In the genomic region with DNA sequence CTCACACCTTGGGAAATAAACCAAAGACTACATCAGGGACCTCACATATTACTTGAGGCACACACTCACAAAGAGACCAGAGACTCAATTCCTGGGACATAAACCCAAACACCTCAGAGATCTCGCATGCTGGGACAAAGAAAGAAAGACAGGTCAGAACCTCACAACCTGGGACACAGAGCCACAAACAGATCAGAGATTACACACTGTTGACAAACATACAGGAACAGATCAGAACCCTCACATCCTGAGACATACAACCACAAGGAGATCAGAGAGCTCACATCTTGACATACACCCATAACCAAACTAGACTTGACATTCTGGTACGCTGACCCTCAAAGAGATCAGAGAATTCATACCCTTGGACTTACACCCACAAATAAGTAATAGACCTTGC, we compare ENCODE assay signal across 25 cellular contexts. TPM values are rescaled to one million over a fixed set of nuclear protein-coding genes. Genes with fewer than 3 reads are reported as not detected.
DNase-seq lines count a peak whose midpoint lies in the region; ATAC-seq, FAIRE-seq and TF ChIP-seq lines count a peak whose summit lies in the region.
"Had no signal": no experiment of that assay in that cellular context is flagged by ENCODE, and none has a peak within 500 bp of the region (broad histone marks: within the 10 kb centered on the region; RNA-seq: fewer than 3 reads in every experiment).

No MANE protein-coding gene starts in this region.

- peak overlapping the region; percentile 91 for H3K4me2 ChIP-seq in HepG2 (ENCODE audit: low read depth, low read length)

- peaks cover 67% of the 10 kb centered on the region for H3K4me1 Mint-ChIP-seq in activated T-cell treated with anti-CD3 and anti-CD28 coated beads, Interleukin-2, amount 50 U/mL, for 72 hours (ENCODE audit: low read depth)
- peaks cover 73% of the 10 kb centered on the region for H3K4me1 Mint-ChIP-seq in activated T-helper 17 cell treated with anti-CD3 and anti-CD28 coated beads, Interleukin-2, amount 50 U/mL, for 72 hours

- in situ Hi-C loops in HepG2 (cut with HindIII; ENCODE audit: extremely low pct_ligation_motif_present, low pct_unique_long_range_greater_than_20kb) = no loop called here

- CTCF ChIA-PET in HepG2 (lab: Yijun Ruan, JAX; ENCODE audit: low intra/inter-chr PET ratio, low total read pairs) = no interaction called here

- H3K27me3 Mint-ChIP-seq in activated T-cell treated with anti-CD3 and anti-CD28 coated beads, Interleukin-2, amount 50 U/mL, for 72 hours (ENCODE audit: low read depth) = peaks cover 38% of the 10 kb centered on the region
- H3K27me3 Mint-ChIP-seq in activated T-helper 17 cell treated with anti-CD3 and anti-CD28 coated beads, Interleukin-2, amount 50 U/mL, for 72 hours = no peaks in the 10 kb centered on the region

- no peak for DNase-seq in activated T-cell treated with anti-CD3 and anti-CD28 coated beads, Interleukin-2, amount 50 U/mL, for 72 hours
- no peak for DNase-seq in activated T-cell treated with anti-CD3 and anti-CD28 coated beads, Interleukin-2, amount 50 U/mL, for 48 hours
- DNase-seq in HepG2 (ENCODE audit: low spot score) (no peak), NCI-H2107 treated with DMSO at 0.1 percent for 48 hours (lab: John Stamatoyannopoulos, UW; ENCODE audit: unreplicated experiment) (no peak), suprapubic skin (ENCODE audit: low spot score in 2 of 2) (no peak), GM03348 (ENCODE audit: low spot score) (no peak)
- DNase-seq: adrenal gland; C1 segment of cervical spinal cord; GDM1; left ventricle myocardium superior; NCI-H1105 treated with DMSO at 0.1 percent for 48 hours; NCI-H2081 treated with DMSO at 0.1 percent for 48 hours; NCI-H524 treated with DMSO at 0.1 percent for 48 hours; nucleus accumbens; retina; stimulated activated CD4-positive, alpha-beta T cell treated with anti-CD3 and anti-CD28 coated beads, Interleukin-12 subunit alpha, Interleukin-12 subunit beta, amount 100 ng/mL, for 4 hours; substantia nigra; T-helper 9 cell had no signal

- no peak overlapping the region for H2AFZ ChIP-seq in HepG2 (ENCODE audit: low read length)
- H2AFZ ChIP-seq: GM23248 had no signal

- H4K20me1 ChIP-seq in HepG2 (ENCODE audit: insufficient read depth, low read length) = no peaks in the 10 kb centered on the region

- H3K27me3 ChIP-seq in HepG2 (ENCODE audit: control insufficient read depth in 1 of 2, insufficient read depth in 2 of 2, low read length in 2 of 2) (no peaks in the 10 kb centered on the region; a peak in 1 of 5 replicates), thymus (ENCODE audit: control insufficient read depth, insufficient read depth) (no peaks in the 10 kb centered on the region), suprapubic skin (no peaks in the 10 kb centered on the region)

- H3K9ac ChIP-seq in HepG2 (ENCODE audit: insufficient read depth, low read depth, low read length) = peak overlapping the region; percentile 91

- 57% methylated on average over 1 of the region's 2 CpGs for WGBS in HepG2 (ENCODE audit: low lambda C conversion rate)
- 80% methylated on average over 2 of the region's 2 CpGs for WGBS in thymus
- 76% methylated on average over 2 of the region's 2 CpGs for WGBS in suprapubic skin

- H3K4me3 ChIP-seq in HepG2 (replicated peaks in 1 of 3; ENCODE audit: insufficient read depth in 1 of 3, low read depth in 2 of 3, low read length in 3 of 3) (no peak overlapping the region), thymus (ENCODE audit: low read length) (no peak overlapping the region), suprapubic skin (no peak overlapping the region)
- H3K4me3 ChIP-seq: adrenal gland, GM23248, SK-N-MC had no signal

- POLR2A ChIA-PET in HepG2 (lab: Yijun Ruan, JAX) = interaction anchor here (1.1 to 4.5 kb wide), 8 partner anchors 10 to 184 kb away, joined by 3 to 45 read pairs (median 12); a partner anchor contains a TSS

- H3K9me3 Mint-ChIP-seq in activated T-cell treated with anti-CD3 and anti-CD28 coated beads, Interleukin-2, amount 50 U/mL, for 72 hours = peaks cover 0 to 3% of the 10 kb centered on the region in 2 donors
- H3K9me3 Mint-ChIP-seq in activated T-helper 17 cell treated with anti-CD3 and anti-CD28 coated beads, Interleukin-2, amount 50 U/mL, for 72 hours = no peaks in the 10 kb centered on the region

- H3K9me3 ChIP-seq in HepG2 (ENCODE audit: low read length) (no peaks in the 10 kb centered on the region), thymus (ENCODE audit: control insufficient read depth) (no peaks in the 10 kb centered on the region), suprapubic skin (no peaks in the 10 kb centered on the region)
- H3K9me3 ChIP-seq: adrenal gland had no signal

- H3K79me2 ChIP-seq in HepG2 (ENCODE audit: insufficient read depth, low read length) = peaks cover 8% of the 10 kb centered on the region

- no peak for TF ChIP-seq RAD21 in HepG2 (CRISPR knock-in tag; IDR thresholded peaks at IDR 0.05)

- H3K27ac ChIP-seq in HepG2 (ENCODE audit: extremely low read length, insufficient read depth, low read length) = peak overlapping the region; percentile 100
- peak overlapping the region; percentile 52 for H3K27ac ChIP-seq in thymus (ENCODE audit: low read depth)
- no peak overlapping the region for H3K27ac ChIP-seq in suprapubic skin
- H3K27ac ChIP-seq: adrenal gland, SK-N-MC had no signal

- H3K4me1 ChIP-seq in HepG2 (ENCODE audit: insufficient read depth, low read length) (peaks cover 76% of the 10 kb centered on the region), thymus (ENCODE audit: control insufficient read depth, insufficient read depth, low read length) (peaks cover 5% of the 10 kb centered on the region), suprapubic skin (no peaks in the 10 kb centered on the region)
- H3K4me1 ChIP-seq: adrenal gland had no signal

- peaks cover 0 to 2% of the 10 kb centered on the region in 2 donors for H3K36me3 Mint-ChIP-seq in activated T-cell treated with anti-CD3 and anti-CD28 coated beads, Interleukin-2, amount 50 U/mL, for 72 hours (ENCODE audit: insufficient read depth in 2 of 2)
- H3K36me3 Mint-ChIP-seq in activated T-helper 17 cell treated with anti-CD3 and anti-CD28 coated beads, Interleukin-2, amount 50 U/mL, for 72 hours (ENCODE audit: low read depth) = peaks cover 13% of the 10 kb centered on the region

- TF ChIP-seq EP300 in HepG2 (IDR thresholded peaks at IDR 0.05; ENCODE audit: low read depth in 2 of 2, low read length in 2 of 2) (no peak), HepG2 (CRISPR knock-in tag; IDR thresholded peaks at IDR 0.05; ENCODE audit: borderline replicate concordance) (no peak), suprapubic skin (IDR thresholded peaks at IDR 0.05) (no peak)

- no peak for TF ChIP-seq POLR2A in HepG2 (IDR thresholded peaks at IDR 0.05; ENCODE audit: insufficient read depth in 1 of 2, low read depth in 2 of 2, low read length in 2 of 2)
- no peak for TF ChIP-seq POLR2A in suprapubic skin (IDR thresholded peaks at IDR 0.05)

- H3K27ac Mint-ChIP-seq in activated T-cell treated with anti-CD3 and anti-CD28 coated beads, Interleukin-2, amount 50 U/mL, for 72 hours = peak overlapping the region; percentile 85
- peak overlapping the region; percentile 91 for H3K27ac Mint-ChIP-seq in activated T-helper 17 cell treated with anti-CD3 and anti-CD28 coated beads, Interleukin-2, amount 50 U/mL, for 72 hours

- intact Hi-C loops in HepG2 (cut with micrococcal nuclease; ENCODE audit: unreplicated experiment) = loop anchor here (1.0 kb wide), 1 partner anchor 23 kb away; no protein-coding TSS in a partner anchor

- no peak for FAIRE-seq in HepG2 (lab: Jason Lieb, UNC)
- FAIRE-seq: bronchial epithelial cell had no signal

- BruUV-seq in HepG2 (replicated peaks; lab: Mats Ljungman, UMichigan) = no TSS peak

- no peaks in the 10 kb centered on the region for H3K36me3 ChIP-seq in HepG2 (replicated peaks in 1 of 2; ENCODE audit: control insufficient read depth in 1 of 2, insufficient read depth in 2 of 2, low read length in 2 of 2)
- H3K36me3 ChIP-seq in thymus (ENCODE audit: control insufficient read depth, insufficient read depth) = no peaks in the 10 kb centered on the region
- H3K36me3 ChIP-seq in suprapubic skin = no peaks in the 10 kb centered on the region
- H3K36me3 ChIP-seq: adrenal gland had no signal

- peak overlapping the region; percentile 63 to 78 for H3K4me3 Mint-ChIP-seq in activated T-cell treated with anti-CD3 and anti-CD28 coated beads, Interleukin-2, amount 50 U/mL, for 72 hours
- H3K4me3 Mint-ChIP-seq in activated T-helper 17 cell treated with anti-CD3 and anti-CD28 coated beads, Interleukin-2, amount 50 U/mL, for 72 hours = peak overlapping the region; percentile 76

- TF ChIP-seq CTCF in HepG2 (CRISPR knock-in tag; IDR thresholded peaks at IDR 0.05) = no peak
- no peak for TF ChIP-seq CTCF in suprapubic skin (IDR thresholded peaks at IDR 0.05)

- peak; percentile 54 to 67 for ATAC-seq in activated T-cell treated with anti-CD3 and anti-CD28 coated beads, Interleukin-2, amount 50 U/mL, for 72 hours (replicated peaks in 1 of 2)
- ATAC-seq in activated T-helper 17 cell treated with anti-CD3 and anti-CD28 coated beads, Interleukin-2, amount 50 U/mL, for 72 hours (replicated peaks) = peak; percentile 54
- ATAC-seq in HepG2 = no peak
- ATAC-seq: left ventricle myocardium superior had no signal

RNA-seq across cellular contexts. Expression of a gene that starts 17.3 kb away (rescaled TPM):
- total RNA-seq in activated T-cell treated with anti-CD3 and anti-CD28 coated beads, Interleukin-2, amount 50 U/mL, for 72 hours = 10 to 100 TPM; 29.4 to 34.8 TPM
- total RNA-seq in activated T-helper 17 cell treated with anti-CD3 and anti-CD28 coated beads, Interleukin-2, amount 50 U/mL, for 72 hours = 10 to 100 TPM; 24.2 to 30.5 TPM
- 9.9 and 10.1 TPM in 2 replicates for total RNA-seq in HepG2 (2016; rRNA removed; fragmentation: Illumina TruSeq; extraction: Trizol)
- 1.2 and 1.6 TPM in 2 replicates for total RNA-seq in HepG2 (2016; cell fraction: cytosol; rRNA removed; fragmentation: Illumina TruSeq; extraction: Trizol; ENCODE audit: low read depth)
- 9.2 and 10.1 TPM in 2 replicates for total RNA-seq in HepG2 (2016; cell fraction: insoluble cytoplasmic fraction; rRNA removed; fragmentation: Illumina TruSeq; extraction: Trizol)
- total RNA-seq in HepG2 (2016; cell fraction: membrane; rRNA removed; fragmentation: Illumina TruSeq; extraction: Trizol) = 5.1 and 5.5 TPM in 2 replicates
- total RNA-seq in HepG2 (2016; cell fraction: nucleus; rRNA removed; fragmentation: Illumina TruSeq; extraction: Trizol) = 7.0 and 7.4 TPM in 2 replicates
- 3.2 and 5.2 TPM in 2 replicates for polyA plus RNA-seq in HepG2 (2011; rRNA removed)
- polyA plus RNA-seq in HepG2 (2011; cell fraction: cytosol; rRNA removed) = 2.8 and 5.0 TPM in 2 replicates
- polyA plus RNA-seq in HepG2 (2011; cell fraction: nucleus; rRNA removed) = 5.5 and 9.7 TPM in 2 replicates
- polyA plus RNA-seq in HepG2 (2012) = 2.7 and 4.7 TPM in 2 replicates
- 1.3 and 1.5 TPM in 2 replicates for polyA plus RNA-seq in HepG2 (2016; cell fraction: cytosol; fragmentation: Illumina TruSeq; extraction: Trizol; ENCODE audit: low read depth)
- 8.6 and 12.5 TPM in 2 replicates for polyA plus RNA-seq in HepG2 (2016; cell fraction: insoluble cytoplasmic fraction; fragmentation: Illumina TruSeq; extraction: Trizol; ENCODE audit: low read depth)
- 3.6 and 3.7 TPM in 2 replicates for polyA plus RNA-seq in HepG2 (2016; cell fraction: membrane; fragmentation: Illumina TruSeq; extraction: Trizol; ENCODE audit: low read depth)
- polyA plus RNA-seq in HepG2 (2016; cell fraction: nucleus; fragmentation: Illumina TruSeq; extraction: Trizol; ENCODE audit: insufficient read depth, low read depth) = 13.6 and 14.6 TPM in 2 replicates
- 9.3 and 68.5 TPM in 2 replicates for polyA minus RNA-seq in HepG2 (2011; rRNA and poly(A)+ RNA removed; ENCODE audit: low replicate concordance)
- 3.1 and 5.0 TPM in 2 replicates for polyA minus RNA-seq in HepG2 (2011; cell fraction: cytosol; rRNA and poly(A)+ RNA removed)
- 3.9 and 4.2 TPM in 2 replicates for polyA minus RNA-seq in HepG2 (2011; cell fraction: nucleus; rRNA and poly(A)+ RNA removed)
- polyA plus RNA-seq in thymus = 5.0 TPM
- total RNA-seq in suprapubic skin = 10 to 100 TPM in 1 of 4 donors, 1 to 10 TPM in 3; 5.9 to 15.1 (median 8.7) TPM

RNA-seq across cellular contexts. Expression of a gene that starts 30.2 kb away (rescaled TPM):
- 10 to 100 TPM; 81.4 to 83.9 TPM for total RNA-seq in activated T-cell treated with anti-CD3 and anti-CD28 coated beads, Interleukin-2, amount 50 U/mL, for 72 hours
- 100 to 1,000 TPM in 1 of 2 donors, 10 to 100 TPM in 1; 96.8 to 102 TPM for total RNA-seq in activated T-helper 17 cell treated with anti-CD3 and anti-CD28 coated beads, Interleukin-2, amount 50 U/mL, for 72 hours
- total RNA-seq in HepG2 (2016; rRNA removed; fragmentation: Illumina TruSeq; extraction: Trizol) = not detected in 2 replicates
- total RNA-seq in HepG2 (2016; cell fraction: cytosol; rRNA removed; fragmentation: Illumina TruSeq; extraction: Trizol; ENCODE audit: low read depth) = not detected in 2 replicates
- not detected in 2 replicates for total RNA-seq in HepG2 (2016; cell fraction: insoluble cytoplasmic fraction; rRNA removed; fragmentation: Illumina TruSeq; extraction: Trizol)
- total RNA-seq in HepG2 (2016; cell fraction: membrane; rRNA removed; fragmentation: Illumina TruSeq; extraction: Trizol) = not detected in 2 replicates
- total RNA-seq in HepG2 (2016; cell fraction: nucleus; rRNA removed; fragmentation: Illumina TruSeq; extraction: Trizol) = not detected in 2 replicates
- polyA plus RNA-seq in HepG2 (2011; rRNA removed) = 0.11 and 0.18 TPM in 2 replicates
- 0.03 TPM in 1 of 2 replicates, not detected in the other for polyA plus RNA-seq in HepG2 (2011; cell fraction: cytosol; rRNA removed)
- 0.21 and 0.54 TPM in 2 replicates for polyA plus RNA-seq in HepG2 (2011; cell fraction: nucleus; rRNA removed)
- polyA plus RNA-seq in HepG2 (2012) = 0.21 TPM in 2 replicates
- not detected in 2 replicates for polyA plus RNA-seq in HepG2 (2016; cell fraction: cytosol; fragmentation: Illumina TruSeq; extraction: Trizol; ENCODE audit: low read depth)
- not detected in 2 replicates for polyA plus RNA-seq in HepG2 (2016; cell fraction: insoluble cytoplasmic fraction; fragmentation: Illumina TruSeq; extraction: Trizol; ENCODE audit: low read depth)
- not detected in 2 replicates for polyA plus RNA-seq in HepG2 (2016; cell fraction: membrane; fragmentation: Illumina TruSeq; extraction: Trizol; ENCODE audit: low read depth)
- polyA plus RNA-seq in HepG2 (2016; cell fraction: nucleus; fragmentation: Illumina TruSeq; extraction: Trizol; ENCODE audit: insufficient read depth, low read depth) = not detected in 2 replicates
- 0.08 and 0.09 TPM in 2 replicates for polyA minus RNA-seq in HepG2 (2011; rRNA and poly(A)+ RNA removed; ENCODE audit: low replicate concordance)
- not detected in 2 replicates for polyA minus RNA-seq in HepG2 (2011; cell fraction: cytosol; rRNA and poly(A)+ RNA removed)
- not detected in 2 replicates for polyA minus RNA-seq in HepG2 (2011; cell fraction: nucleus; rRNA and poly(A)+ RNA removed)
- 40.1 TPM for polyA plus RNA-seq in thymus
- total RNA-seq in suprapubic skin = 1 to 10 TPM in 3 of 4 donors, under 1 TPM in 1; 0.68 to 5.2 (median 3.5) TPM
- total RNA-seq: bronchial epithelial cell, GM23248, IMR-90 had no signal
- polyA plus RNA-seq: GM23248 had no signal

RNA-seq across cellular contexts. Expression of a gene that starts 47.7 kb away (rescaled TPM):
- not detected for total RNA-seq in activated T-cell treated with anti-CD3 and anti-CD28 coated beads, Interleukin-2, amount 50 U/mL, for 72 hours
- total RNA-seq in activated T-helper 17 cell treated with anti-CD3 and anti-CD28 coated beads, Interleukin-2, amount 50 U/mL, for 72 hours = not detected
- 0.73 and 0.93 TPM in 2 replicates for total RNA-seq in HepG2 (2016; rRNA removed; fragmentation: Illumina TruSeq; extraction: Trizol)
- 0.61 and 0.97 TPM in 2 replicates for total RNA-seq in HepG2 (2016; cell fraction: cytosol; rRNA removed; fragmentation: Illumina TruSeq; extraction: Trizol; ENCODE audit: low read depth)
- total RNA-seq in HepG2 (2016; cell fraction: insoluble cytoplasmic fraction; rRNA removed; fragmentation: Illumina TruSeq; extraction: Trizol) = 0.71 and 1.2 TPM in 2 replicates
- 0.68 and 0.79 TPM in 2 replicates for total RNA-seq in HepG2 (2016; cell fraction: membrane; rRNA removed; fragmentation: Illumina TruSeq; extraction: Trizol)
- total RNA-seq in HepG2 (2016; cell fraction: nucleus; rRNA removed; fragmentation: Illumina TruSeq; extraction: Trizol) = not detected in 2 replicates
- polyA plus RNA-seq in HepG2 (2011; rRNA removed) = 1.3 and 1.5 TPM in 2 replicates
- polyA plus RNA-seq in HepG2 (2011; cell fraction: cytosol; rRNA removed) = 1.1 and 1.3 TPM in 2 replicates
- 0.50 TPM in 1 of 2 replicates, not detected in the other for polyA plus RNA-seq in HepG2 (2011; cell fraction: nucleus; rRNA removed)
- 0.79 and 1.2 TPM in 2 replicates for polyA plus RNA-seq in HepG2 (2012)
- 0.68 and 1.3 TPM in 2 replicates for polyA plus RNA-seq in HepG2 (2016; cell fraction: cytosol; fragmentation: Illumina TruSeq; extraction: Trizol; ENCODE audit: low read depth)
- polyA plus RNA-seq in HepG2 (2016; cell fraction: insoluble cytoplasmic fraction; fragmentation: Illumina TruSeq; extraction: Trizol; ENCODE audit: low read depth) = 1.7 and 2.6 TPM in 2 replicates
- polyA plus RNA-seq in HepG2 (2016; cell fraction: membrane; fragmentation: Illumina TruSeq; extraction: Trizol; ENCODE audit: low read depth) = 0.88 TPM in 2 replicates
- 1.2 TPM in 1 of 2 replicates, not detected in the other for polyA plus RNA-seq in HepG2 (2016; cell fraction: nucleus; fragmentation: Illumina TruSeq; extraction: Trizol; ENCODE audit: insufficient read depth, low read depth)
- 2.3 TPM in 1 of 2 replicates, not detected in the other for polyA minus RNA-seq in HepG2 (2011; rRNA and poly(A)+ RNA removed; ENCODE audit: low replicate concordance)
- not detected in 2 replicates for polyA minus RNA-seq in HepG2 (2011; cell fraction: cytosol; rRNA and poly(A)+ RNA removed)
- polyA minus RNA-seq in HepG2 (2011; cell fraction: nucleus; rRNA and poly(A)+ RNA removed) = not detected in 2 replicates
- polyA plus RNA-seq in thymus = 0.07 TPM
- total RNA-seq in suprapubic skin = not detected
- total RNA-seq: adrenal gland, bronchial epithelial cell, GM23248, IMR-90, left ventricle myocardium superior, RPMI7951 had no signal
- polyA plus RNA-seq: adrenal gland, GM23248, IMR-90 had no signal

Comparison
In these comparisons a context has a peak if more than half of its experiments do, and no peak if none do; other contexts are left out.
1. RNA of a gene that starts 30.2 kb away (total RNA-seq): 96.8 to 102 TPM in activated T-helper 17 cell treated with anti-CD3 and anti-CD28 coated beads, Interleukin-2, amount 50 U/mL, for 72 hours and 81.4 to 83.9 TPM in activated T-cell treated with anti-CD3 and anti-CD28 coated beads, Interleukin-2, amount 50 U/mL, for 72 hours; 0.68 to 5.2 TPM in suprapubic skin and not detected in HepG2; every median in the first group is over 10 times any median in the second.